In genomic region chr9:78297672-78297961, GRCh38 we compare ENCODE assay signal across 8 cellular contexts. TPM values are rescaled to one million over a fixed set of nuclear protein-coding genes. Genes with fewer than 3 reads are reported as not detected.
A peak's percentile ranks its signal among the peaks of the same experiment; 100 is the strongest.
DNase-seq lines count a peak whose midpoint lies in the region; ATAC-seq and TF ChIP-seq lines count a peak whose summit lies in the region.

No MANE protein-coding gene starts in this region.

- H3K27me3 ChIP-seq in layer of hippocampus (ENCODE audit: control insufficient read depth, insufficient read depth, low read length), result no peaks in the 10 kb centered on the region
- H3K27me3 ChIP-seq in transverse colon, result peaks cover 25% of the 10 kb centered on the region

- peaks cover 0 to 29% (median 26%) of the 10 kb centered on the region in 4 donors for H3K4me1 ChIP-seq in transverse colon

- H3K4me3 ChIP-seq in transverse colon, result peak overlapping the region; percentile 22 to 65 (median 49)

- no peaks in the 10 kb centered on the region for H3K27me3 Mint-ChIP-seq in activated naive CD8-positive, alpha-beta T cell treated with anti-CD3 and anti-CD28 coated beads for 36 hours

- WGBS in transverse colon (ENCODE audit: low coverage in 1 of 2), 2 donors, result 1 to 8% methylated on average over 5 to 10 of the region's 10 CpGs

- peak overlapping the region; percentile 91 for H3K4me3 Mint-ChIP-seq in activated naive CD8-positive, alpha-beta T cell treated with anti-CD3 and anti-CD28 coated beads for 36 hours

- no peak for TF ChIP-seq CTCF in transverse colon (IDR thresholded peaks at IDR 0.05)

- no peaks in the 10 kb centered on the region for H3K9me3 Mint-ChIP-seq in activated naive CD8-positive, alpha-beta T cell treated with anti-CD3 and anti-CD28 coated beads for 36 hours

- peak overlapping the region; percentile 99 for H3K27ac Mint-ChIP-seq in activated naive CD8-positive, alpha-beta T cell treated with anti-CD3 and anti-CD28 coated beads for 36 hours

- DNase-seq in COLO829 (ENCODE audit: low spot score) (peak; percentile 89), transverse colon (no peak), OCI-M2 (lab: John Stamatoyannopoulos, UW; ENCODE audit: unreplicated experiment) (no peak), HT-29 (ENCODE audit: low spot score) (no peak)
- no peak for DNase-seq in activated naive CD8-positive, alpha-beta T cell treated with anti-CD3 and anti-CD28 coated beads for 36 hours

- peak overlapping the region; percentile 92 for H3K27ac ChIP-seq in layer of hippocampus (ENCODE audit: low read depth, low read length)
- H3K27ac ChIP-seq in transverse colon, result peak overlapping the region in 2 of 4 donors; percentile 57 to 74

- H3K4me1 Mint-ChIP-seq in activated naive CD8-positive, alpha-beta T cell treated with anti-CD3 and anti-CD28 coated beads for 36 hours, result peaks cover 37% of the 10 kb centered on the region

- peak; percentile 48 for ATAC-seq in HG02852 (IDR thresholded peaks at IDR 0.05; ENCODE audit: unreplicated experiment)
- no peak for ATAC-seq in HG03354 (IDR thresholded peaks at IDR 0.05; ENCODE audit: poor library complexity, severe bottlenecking, unreplicated experiment)

- in situ Hi-C loops in transverse colon (cut with MboI; ENCODE audit: low pct_ligation_motif_present in 1 of 4, low pct_unique_long_range_greater_than_20kb in 1 of 4, low sequenced_read_pairs in 3 of 4), result no loop called here

- TF ChIP-seq POLR2A in transverse colon (IDR thresholded peaks at IDR 0.05), result no peak

- H3K36me3 ChIP-seq in transverse colon, result no peaks in the 10 kb centered on the region

- H3K9me3 ChIP-seq in transverse colon, result no peaks in the 10 kb centered on the region

- intact Hi-C loops in transverse colon (cut with DNase I; ENCODE audit: low total_unique reads), result no loop called here

- peaks cover 40% of the 10 kb centered on the region for H3K36me3 Mint-ChIP-seq in activated naive CD8-positive, alpha-beta T cell treated with anti-CD3 and anti-CD28 coated beads for 36 hours

- TF ChIP-seq EP300 in transverse colon (IDR thresholded peaks at IDR 0.05; ENCODE audit: low read depth), result no peak

RNA-seq across cellular contexts. Expression of gene PSAT1, which starts 0.7 kb away (rescaled TPM):
- total RNA-seq in activated naive CD8-positive, alpha-beta T cell treated with anti-CD3 and anti-CD28 coated beads for 36 hours, result 100 to 1,000 TPM; 191 to 195 TPM
- 1 to 10 TPM in 3 of 4 donors, not detected in 1; 1.6 to 3.5 (median 2.3) TPM for total RNA-seq in transverse colon
- total RNA-seq in HT-29 (2014; rRNA removed; shearing (Covaris generic)), result 52.5 and 56.8 TPM in 2 replicates

Comparison
In these comparisons a context has a peak if more than half of its experiments do, and no peak if none do; other contexts are left out.
1. RNA of gene PSAT1, which starts 0.7 kb away (total RNA-seq): 191 to 195 TPM in activated naive CD8-positive, alpha-beta T cell treated with anti-CD3 and anti-CD28 coated beads for 36 hours and 52.5 to 56.8 TPM in HT-29; 1.6 to 3.5 TPM in transverse colon; every median in the first group is over 10 times any median in the second.